8 cellular contexts compared by ENCODE assay signal in genomic region chr11:615453-616319, GRCh38. TPM values are rescaled to one million over a fixed set of nuclear protein-coding genes. Genes with fewer than 3 reads are reported as not detected.
DNase-seq lines count a peak whose midpoint lies in the region; ATAC-seq and TF ChIP-seq lines count a peak whose summit lies in the region.

IRF7 (minus strand) TSS chr11:615950; CDS start chr11:615364, 586 bp downstream.

- DNase-seq in DMS153 treated with DMSO at 0.1 percent for 48 hours (lab: John Stamatoyannopoulos, UW; ENCODE audit: unreplicated experiment), result peak; percentile 86
- peak; percentile 66 for DNase-seq in KG1 (lab: John Stamatoyannopoulos, UW)
- DNase-seq in activated effector memory CD4-positive, alpha-beta T cell treated with Interleukin-2 at 50 U/mL for 16 hours, result peak; percentile 82
- peak; percentile 87 for DNase-seq in fibroblast of the aortic adventitia (ENCODE audit: low read depth)
- peak; percentile 77 to 87 for DNase-seq in stimulated activated naive CD8-positive, alpha-beta T cell treated with anti-CD3 and anti-CD28 coated beads, Interleukin-15, amount 100 ng/mL, for 72 hours

- peak; percentile 79 for ATAC-seq in GM21619 (IDR thresholded peaks at IDR 0.05; ENCODE audit: unreplicated experiment)
- ATAC-seq in stimulated activated naive CD8-positive, alpha-beta T cell treated with anti-CD3 and anti-CD28 coated beads, Interleukin-15, amount 100 ng/mL, for 72 hours, result peak; percentile 80

- no peak within 1 kb of the TSS for H3K27ac ChIP-seq in neural cell (ENCODE audit: low read length)

- H2AFZ ChIP-seq in neural cell (ENCODE audit: low read depth, low read length), result no peak within 1 kb of the TSS

- H3K9me2 ChIP-seq in neural cell (ENCODE audit: insufficient read depth, low read length), result no peaks in the 10 kb centered on the region

- no peak for TF ChIP-seq EP300 in neural cell (conservative IDR thresholded peaks at IDR 0.05; ENCODE audit: poor library complexity, severe bottlenecking)

- peak within 1 kb of the TSS; percentile 88 to 90 for H3K27ac Mint-ChIP-seq in stimulated activated naive CD8-positive, alpha-beta T cell treated with anti-CD3 and anti-CD28 coated beads, Interleukin-15, amount 100 ng/mL, for 72 hours

- TF ChIP-seq POLR2A in Raji (IDR thresholded peaks at IDR 0.05; ENCODE audit: insufficient read depth, low read depth, low read length), result peak; percentile 69

- no peaks in the 10 kb centered on the region for H3K9me3 Mint-ChIP-seq in stimulated activated naive CD8-positive, alpha-beta T cell treated with anti-CD3 and anti-CD28 coated beads, Interleukin-15, amount 100 ng/mL, for 72 hours

- no peaks in the 10 kb centered on the region for H3K9me3 ChIP-seq in neural cell (ENCODE audit: low read length)

- no peak for TF ChIP-seq RAD21 in neural cell (conservative IDR thresholded peaks at IDR 0.05)

- peak within 1 kb of the TSS; percentile 9 for H3K9ac ChIP-seq in neural cell (ENCODE audit: low read length)

- peak within 1 kb of the TSS; percentile 80 to 86 for H3K4me3 Mint-ChIP-seq in stimulated activated naive CD8-positive, alpha-beta T cell treated with anti-CD3 and anti-CD28 coated beads, Interleukin-15, amount 100 ng/mL, for 72 hours

- H3K4me1 Mint-ChIP-seq in stimulated activated naive CD8-positive, alpha-beta T cell treated with anti-CD3 and anti-CD28 coated beads, Interleukin-15, amount 100 ng/mL, for 72 hours, result peaks cover 45% of the 10 kb centered on the region

- no peaks in the 10 kb centered on the region for H3K27me3 Mint-ChIP-seq in stimulated activated naive CD8-positive, alpha-beta T cell treated with anti-CD3 and anti-CD28 coated beads, Interleukin-15, amount 100 ng/mL, for 72 hours

- TF ChIP-seq CTCF in fibroblast of the aortic adventitia (IDR thresholded peaks at IDR 0.05; ENCODE audit: insufficient read depth, low read length) (no peak), neural cell (IDR thresholded peaks at IDR 0.05; ENCODE audit: poor library complexity, severe bottlenecking) (no peak)

- H3K4me3 ChIP-seq in fibroblast of the aortic adventitia (ENCODE audit: low read depth, low read length) (peak within 1 kb of the TSS; percentile 78), neural cell (ENCODE audit: low read length) (peak within 1 kb of the TSS; percentile 54)

- H3K36me3 ChIP-seq in neural cell (ENCODE audit: insufficient read depth, low read length), result no peaks in the 10 kb centered on the region

- no peaks in the 10 kb centered on the region for H3K27me3 ChIP-seq in neural cell (ENCODE audit: insufficient read depth, low read depth, low read length)

- no peaks in the 10 kb centered on the region for H4K20me1 ChIP-seq in neural cell (ENCODE audit: insufficient read depth)

- H3F3A ChIP-seq in neural cell (ENCODE audit: insufficient read depth, low read length, poor library complexity, severe bottlenecking), result no peaks in the 10 kb centered on the region

- no peaks in the 10 kb centered on the region for H3K79me2 ChIP-seq in neural cell (replicated peaks; ENCODE audit: insufficient read depth, low read length)

- H3K4me2 ChIP-seq in neural cell (ENCODE audit: low read length), result no peak within 1 kb of the TSS

TF ChIP-seq in neural cell, 6 proteins besides CTCF, POLR2A, EP300 and RAD21:
- no peak for TF ChIP-seq EZH2 (IDR thresholded peaks at IDR 0.05; ENCODE audit: borderline replicate concordance, insufficient read depth, low read length, poor library complexity, severe bottlenecking)
- TF ChIP-seq REST (IDR thresholded peaks at IDR 0.05; ENCODE audit: borderline replicate concordance), result no peak
- TF ChIP-seq MXI1 (conservative IDR thresholded peaks at IDR 0.05; ENCODE audit: poor library complexity, severe bottlenecking), result no peak
- TF ChIP-seq TAF1 (IDR thresholded peaks at IDR 0.05; ENCODE audit: low read depth), result no peak
- no peak for TF ChIP-seq SMC3 (conservative IDR thresholded peaks at IDR 0.05; ENCODE audit: poor library complexity)
- no peak for TF ChIP-seq POLR2AphosphoS5 (IDR thresholded peaks at IDR 0.05)
TF ChIP-seq in neural cell: peak in this region for 0.

RNA-seq across cellular contexts. Expression of gene IRF7, which starts in this region (rescaled TPM):
- total RNA-seq in fibroblast of the aortic adventitia (ENCODE audit: low replicate concordance), result 6.5 and 6.8 TPM in 2 replicates
- polyA plus RNA-seq in neural cell, result 1.1 and 4.6 TPM in 2 replicates
- 0.58 and 0.97 TPM in 2 replicates for polyA minus RNA-seq in neural cell
